In genomic region chr3:172341482-172342059, GRCh38 we compare ENCODE assay signal across 1 cellular context.
TF ChIP-seq lines count a peak whose summit lies in the region.

No MANE protein-coding gene starts in this region.

TF ChIP-seq in WTC11, 78 proteins besides CTCF, POLR2A, EP300 and RAD21 (continued from another document):
- TF ChIP-seq SMAD3 (CRISPR knock-in tag; IDR thresholded peaks at IDR 0.05; ENCODE audit: borderline replicate concordance) (no peak), EMX1 (CRISPR knock-in tag; IDR thresholded peaks at IDR 0.05) (no peak), USF2 (CRISPR knock-in tag; IDR thresholded peaks at IDR 0.05) (no peak), JUN (CRISPR knock-in tag; IDR thresholded peaks at IDR 0.05) (no peak), ZNF396 (CRISPR knock-in tag; IDR thresholded peaks at IDR 0.05; ENCODE audit: borderline replicate concordance) (no peak), ZNF416 (CRISPR knock-in tag; IDR thresholded peaks at IDR 0.05) (no peak), IRF1 (CRISPR knock-in tag; IDR thresholded peaks at IDR 0.05) (no peak)
- TF ChIP-seq, protein P1, sequence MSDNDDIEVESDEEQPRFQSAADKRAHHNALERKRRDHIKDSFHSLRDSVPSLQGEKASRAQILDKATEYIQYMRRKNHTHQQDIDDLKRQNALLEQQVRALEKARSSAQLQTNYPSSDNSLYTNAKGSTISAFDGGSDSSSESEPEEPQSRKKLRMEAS (CRISPR knock-in tag; IDR thresholded peaks at IDR 0.05): no peak
TF ChIP-seq in WTC11: peak in this region for 0.
